1 cellular context compared by ENCODE assay signal in the genomic region with DNA sequence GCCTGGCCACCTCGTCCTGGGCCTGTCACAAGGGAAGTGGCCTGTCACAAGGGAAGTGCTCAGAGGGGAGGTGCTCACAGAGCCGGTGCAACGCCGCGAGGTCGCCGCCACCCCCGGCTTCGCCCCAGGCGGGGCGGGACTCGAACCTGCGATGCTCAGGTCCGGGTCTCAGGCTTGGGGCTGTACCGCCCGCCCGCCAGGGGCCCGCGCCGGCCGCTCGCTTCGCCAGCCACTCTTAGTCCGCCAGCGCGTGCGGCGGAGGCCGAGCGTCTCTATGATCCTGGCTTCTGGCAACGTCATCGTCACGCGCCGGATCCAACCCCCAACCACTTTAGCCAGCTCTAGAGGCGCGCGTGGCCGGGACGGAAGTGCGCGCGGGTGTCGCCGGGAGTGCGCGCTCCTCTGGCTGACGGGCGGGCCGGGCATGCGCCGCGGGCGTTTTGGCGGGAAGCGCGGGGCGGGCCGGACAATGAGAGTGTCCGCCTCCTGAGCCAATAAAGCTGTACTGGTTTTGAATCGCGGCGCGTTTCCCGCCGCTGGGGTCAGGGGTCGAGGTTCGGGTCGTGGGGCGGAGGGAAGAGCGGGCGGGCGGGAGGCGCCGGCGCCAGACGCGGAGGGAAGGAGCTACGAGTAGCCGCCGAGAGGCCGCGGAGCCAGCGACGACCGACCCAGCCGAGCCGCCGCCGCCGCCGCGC.
TF ChIP-seq lines count a peak whose summit lies in the region.

Gene TRMT2A (minus strand): TSS at position 276 of the 695 bp plus-strand sequence. CDS start 320 bp downstream, outside the sequence.

TF ChIP-seq in GM12878, 131 proteins besides CTCF, POLR2A, EP300 and RAD21 (continued from another document and continues in another):
- TF ChIP-seq, protein P1, sequence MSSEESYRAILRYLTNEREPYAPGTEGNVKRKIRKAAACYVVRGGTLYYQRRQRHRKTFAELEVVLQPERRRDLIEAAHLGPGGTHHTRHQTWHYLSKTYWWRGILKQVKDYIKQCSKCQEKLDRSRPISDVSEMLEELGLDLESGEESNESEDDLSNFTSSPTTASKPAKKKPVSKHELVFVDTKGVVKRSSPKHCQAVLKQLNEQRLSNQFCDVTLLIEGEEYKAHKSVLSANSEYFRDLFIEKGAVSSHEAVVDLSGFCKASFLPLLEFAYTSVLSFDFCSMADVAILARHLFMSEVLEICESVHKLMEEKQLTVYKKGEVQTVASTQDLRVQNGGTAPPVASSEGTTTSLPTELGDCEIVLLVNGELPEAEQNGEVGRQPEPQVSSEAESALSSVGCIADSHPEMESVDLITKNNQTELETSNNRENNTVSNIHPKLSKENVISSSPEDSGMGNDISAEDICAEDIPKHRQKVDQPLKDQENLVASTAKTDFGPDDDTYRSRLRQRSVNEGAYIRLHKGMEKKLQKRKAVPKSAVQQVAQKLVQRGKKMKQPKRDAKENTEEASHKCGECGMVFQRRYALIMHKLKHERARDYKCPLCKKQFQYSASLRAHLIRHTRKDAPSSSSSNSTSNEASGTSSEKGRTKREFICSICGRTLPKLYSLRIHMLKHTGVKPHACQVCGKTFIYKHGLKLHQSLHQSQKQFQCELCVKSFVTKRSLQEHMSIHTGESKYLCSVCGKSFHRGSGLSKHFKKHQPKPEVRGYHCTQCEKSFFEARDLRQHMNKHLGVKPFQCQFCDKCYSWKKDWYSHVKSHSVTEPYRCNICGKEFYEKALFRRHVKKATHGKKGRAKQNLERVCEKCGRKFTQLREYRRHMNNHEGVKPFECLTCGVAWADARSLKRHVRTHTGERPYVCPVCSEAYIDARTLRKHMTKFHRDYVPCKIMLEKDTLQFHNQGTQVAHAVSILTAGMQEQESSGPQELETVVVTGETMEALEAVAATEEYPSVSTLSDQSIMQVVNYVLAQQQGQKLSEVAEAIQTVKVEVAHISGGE (CRISPR knock-in tag; IDR thresholded peaks at IDR 0.05), result no peak
- TF ChIP-seq HDGF (IDR thresholded peaks at IDR 0.05) (no peak), KLF5 (IDR thresholded peaks at IDR 0.05; ENCODE audit: partially characterized antibody) (peak; percentile 83), CUX1 (IDR thresholded peaks at IDR 0.05; ENCODE audit: insufficient replicate concordance, low read depth, low read length) (no peak), RCOR1 (conservative IDR thresholded peaks at IDR 0.05; ENCODE audit: low read depth, low read length) (0 out of 2 replicates have a peak, but pooled peaks have one; percentile 54), RBBP5 (conservative IDR thresholded peaks at IDR 0.05) (no peak), POLR2AphosphoS2 (IDR thresholded peaks at IDR 0.05; ENCODE audit: low read depth, low read length) (0 out of 2 replicates have a peak, but pooled peaks have one; percentile 19), MTA2 (IDR thresholded peaks at IDR 0.05; ENCODE audit: low read depth) (peak; percentile 76), SIX5 (IDR thresholded peaks at IDR 0.05; ENCODE audit: low read depth, low read length, severe bottlenecking) (peak; percentile 54), NBN (IDR thresholded peaks at IDR 0.05) (peak; percentile 74), LARP7 (IDR thresholded peaks at IDR 0.05) (peak; percentile 92), EZH2 (IDR thresholded peaks at IDR 0.05; ENCODE audit: borderline replicate concordance, control insufficient read depth, low read depth, low read length) (no peak), SMAD1 (IDR thresholded peaks at IDR 0.05; ENCODE audit: low read depth, partially characterized antibody) (no peak), JUNB (IDR thresholded peaks at IDR 0.05) (no peak), SMC3 (IDR thresholded peaks at IDR 0.05; ENCODE audit: borderline replicate concordance, low read length) (no peak), TCF7 (IDR thresholded peaks at IDR 0.05; ENCODE audit: borderline replicate concordance) (0 out of 2 replicates have a peak, but pooled peaks have one; percentile 42), BCL11A (IDR thresholded peaks at IDR 0.05; ENCODE audit: low read depth, low read length) (no peak), SUPT20H (IDR thresholded peaks at IDR 0.05; ENCODE audit: borderline replicate concordance, control insufficient read depth, low read depth, low read length) (no peak)
- TF ChIP-seq, protein P2, sequence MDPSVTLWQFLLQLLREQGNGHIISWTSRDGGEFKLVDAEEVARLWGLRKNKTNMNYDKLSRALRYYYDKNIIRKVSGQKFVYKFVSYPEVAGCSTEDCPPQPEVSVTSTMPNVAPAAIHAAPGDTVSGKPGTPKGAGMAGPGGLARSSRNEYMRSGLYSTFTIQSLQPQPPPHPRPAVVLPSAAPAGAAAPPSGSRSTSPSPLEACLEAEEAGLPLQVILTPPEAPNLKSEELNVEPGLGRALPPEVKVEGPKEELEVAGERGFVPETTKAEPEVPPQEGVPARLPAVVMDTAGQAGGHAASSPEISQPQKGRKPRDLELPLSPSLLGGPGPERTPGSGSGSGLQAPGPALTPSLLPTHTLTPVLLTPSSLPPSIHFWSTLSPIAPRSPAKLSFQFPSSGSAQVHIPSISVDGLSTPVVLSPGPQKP (IDR thresholded peaks at IDR 0.05; ENCODE audit: low read depth, low read length), result peak; percentile 72
- TF ChIP-seq, protein P3, sequence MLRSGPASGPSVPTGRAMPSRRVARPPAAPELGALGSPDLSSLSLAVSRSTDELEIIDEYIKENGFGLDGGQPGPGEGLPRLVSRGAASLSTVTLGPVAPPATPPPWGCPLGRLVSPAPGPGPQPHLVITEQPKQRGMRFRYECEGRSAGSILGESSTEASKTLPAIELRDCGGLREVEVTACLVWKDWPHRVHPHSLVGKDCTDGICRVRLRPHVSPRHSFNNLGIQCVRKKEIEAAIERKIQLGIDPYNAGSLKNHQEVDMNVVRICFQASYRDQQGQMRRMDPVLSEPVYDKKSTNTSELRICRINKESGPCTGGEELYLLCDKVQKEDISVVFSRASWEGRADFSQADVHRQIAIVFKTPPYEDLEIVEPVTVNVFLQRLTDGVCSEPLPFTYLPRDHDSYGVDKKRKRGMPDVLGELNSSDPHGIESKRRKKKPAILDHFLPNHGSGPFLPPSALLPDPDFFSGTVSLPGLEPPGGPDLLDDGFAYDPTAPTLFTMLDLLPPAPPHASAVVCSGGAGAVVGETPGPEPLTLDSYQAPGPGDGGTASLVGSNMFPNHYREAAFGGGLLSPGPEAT (IDR thresholded peaks at IDR 0.05; ENCODE audit: low read depth), result peak; percentile 67
- TF ChIP-seq, protein P4, sequence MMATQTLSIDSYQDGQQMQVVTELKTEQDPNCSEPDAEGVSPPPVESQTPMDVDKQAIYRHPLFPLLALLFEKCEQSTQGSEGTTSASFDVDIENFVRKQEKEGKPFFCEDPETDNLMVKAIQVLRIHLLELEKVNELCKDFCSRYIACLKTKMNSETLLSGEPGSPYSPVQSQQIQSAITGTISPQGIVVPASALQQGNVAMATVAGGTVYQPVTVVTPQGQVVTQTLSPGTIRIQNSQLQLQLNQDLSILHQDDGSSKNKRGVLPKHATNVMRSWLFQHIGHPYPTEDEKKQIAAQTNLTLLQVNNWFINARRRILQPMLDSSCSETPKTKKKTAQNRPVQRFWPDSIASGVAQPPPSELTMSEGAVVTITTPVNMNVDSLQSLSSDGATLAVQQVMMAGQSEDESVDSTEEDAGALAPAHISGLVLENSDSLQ (IDR thresholded peaks at IDR 0.05), result peak; percentile 82
- TF ChIP-seq, protein P5, sequence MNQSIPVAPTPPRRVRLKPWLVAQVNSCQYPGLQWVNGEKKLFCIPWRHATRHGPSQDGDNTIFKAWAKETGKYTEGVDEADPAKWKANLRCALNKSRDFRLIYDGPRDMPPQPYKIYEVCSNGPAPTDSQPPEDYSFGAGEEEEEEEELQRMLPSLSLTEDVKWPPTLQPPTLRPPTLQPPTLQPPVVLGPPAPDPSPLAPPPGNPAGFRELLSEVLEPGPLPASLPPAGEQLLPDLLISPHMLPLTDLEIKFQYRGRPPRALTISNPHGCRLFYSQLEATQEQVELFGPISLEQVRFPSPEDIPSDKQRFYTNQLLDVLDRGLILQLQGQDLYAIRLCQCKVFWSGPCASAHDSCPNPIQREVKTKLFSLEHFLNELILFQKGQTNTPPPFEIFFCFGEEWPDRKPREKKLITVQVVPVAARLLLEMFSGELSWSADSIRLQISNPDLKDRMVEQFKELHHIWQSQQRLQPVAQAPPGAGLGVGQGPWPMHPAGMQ (IDR thresholded peaks at IDR 0.05; ENCODE audit: borderline replicate concordance), result no peak
- TF ChIP-seq, protein P6, sequence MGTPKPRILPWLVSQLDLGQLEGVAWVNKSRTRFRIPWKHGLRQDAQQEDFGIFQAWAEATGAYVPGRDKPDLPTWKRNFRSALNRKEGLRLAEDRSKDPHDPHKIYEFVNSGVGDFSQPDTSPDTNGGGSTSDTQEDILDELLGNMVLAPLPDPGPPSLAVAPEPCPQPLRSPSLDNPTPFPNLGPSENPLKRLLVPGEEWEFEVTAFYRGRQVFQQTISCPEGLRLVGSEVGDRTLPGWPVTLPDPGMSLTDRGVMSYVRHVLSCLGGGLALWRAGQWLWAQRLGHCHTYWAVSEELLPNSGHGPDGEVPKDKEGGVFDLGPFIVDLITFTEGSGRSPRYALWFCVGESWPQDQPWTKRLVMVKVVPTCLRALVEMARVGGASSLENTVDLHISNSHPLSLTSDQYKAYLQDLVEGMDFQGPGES (IDR thresholded peaks at IDR 0.05), result no peak
- TF ChIP-seq, protein P7, sequence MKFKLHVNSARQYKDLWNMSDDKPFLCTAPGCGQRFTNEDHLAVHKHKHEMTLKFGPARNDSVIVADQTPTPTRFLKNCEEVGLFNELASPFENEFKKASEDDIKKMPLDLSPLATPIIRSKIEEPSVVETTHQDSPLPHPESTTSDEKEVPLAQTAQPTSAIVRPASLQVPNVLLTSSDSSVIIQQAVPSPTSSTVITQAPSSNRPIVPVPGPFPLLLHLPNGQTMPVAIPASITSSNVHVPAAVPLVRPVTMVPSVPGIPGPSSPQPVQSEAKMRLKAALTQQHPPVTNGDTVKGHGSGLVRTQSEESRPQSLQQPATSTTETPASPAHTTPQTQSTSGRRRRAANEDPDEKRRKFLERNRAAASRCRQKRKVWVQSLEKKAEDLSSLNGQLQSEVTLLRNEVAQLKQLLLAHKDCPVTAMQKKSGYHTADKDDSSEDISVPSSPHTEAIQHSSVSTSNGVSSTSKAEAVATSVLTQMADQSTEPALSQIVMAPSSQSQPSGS (IDR thresholded peaks at IDR 0.05; ENCODE audit: low read length), result no peak
- TF ChIP-seq, protein P8, sequence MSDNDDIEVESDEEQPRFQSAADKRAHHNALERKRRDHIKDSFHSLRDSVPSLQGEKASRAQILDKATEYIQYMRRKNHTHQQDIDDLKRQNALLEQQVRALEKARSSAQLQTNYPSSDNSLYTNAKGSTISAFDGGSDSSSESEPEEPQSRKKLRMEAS (IDR thresholded peaks at IDR 0.05; ENCODE audit: low read depth, low read length), result peak; percentile 88
- TF ChIP-seq, protein P9, sequence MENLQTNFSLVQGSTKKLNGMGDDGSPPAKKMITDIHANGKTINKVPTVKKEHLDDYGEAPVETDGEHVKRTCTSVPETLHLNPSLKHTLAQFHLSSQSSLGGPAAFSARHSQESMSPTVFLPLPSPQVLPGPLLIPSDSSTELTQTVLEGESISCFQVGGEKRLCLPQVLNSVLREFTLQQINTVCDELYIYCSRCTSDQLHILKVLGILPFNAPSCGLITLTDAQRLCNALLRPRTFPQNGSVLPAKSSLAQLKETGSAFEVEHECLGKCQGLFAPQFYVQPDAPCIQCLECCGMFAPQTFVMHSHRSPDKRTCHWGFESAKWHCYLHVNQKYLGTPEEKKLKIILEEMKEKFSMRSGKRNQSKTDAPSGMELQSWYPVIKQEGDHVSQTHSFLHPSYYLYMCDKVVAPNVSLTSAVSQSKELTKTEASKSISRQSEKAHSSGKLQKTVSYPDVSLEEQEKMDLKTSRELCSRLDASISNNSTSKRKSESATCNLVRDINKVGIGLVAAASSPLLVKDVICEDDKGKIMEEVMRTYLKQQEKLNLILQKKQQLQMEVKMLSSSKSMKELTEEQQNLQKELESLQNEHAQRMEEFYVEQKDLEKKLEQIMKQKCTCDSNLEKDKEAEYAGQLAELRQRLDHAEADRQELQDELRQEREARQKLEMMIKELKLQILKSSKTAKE (IDR thresholded peaks at IDR 0.05; ENCODE audit: low read depth, poor library complexity, severe bottlenecking), result no peak
